In genomic region chr10:68239596-68240150, GRCh38 we compare ENCODE assay signal across 30 cellular contexts. TPM values are rescaled to one million over a fixed set of nuclear protein-coding genes. Genes with fewer than 3 reads are reported as not detected.
DNase-seq lines count a peak whose midpoint lies in the region; ATAC-seq and TF ChIP-seq lines count a peak whose summit lies in the region.
"Had no signal": no experiment of that assay in that cellular context is flagged by ENCODE, and none has a peak within 500 bp of the region (broad histone marks: within the 10 kb centered on the region; RNA-seq: fewer than 3 reads in every experiment).

No MANE protein-coding gene starts in this region.

- H4K20me1 ChIP-seq in KMS-11 (ENCODE audit: insufficient read depth) (no peaks in the 10 kb centered on the region), fibroblast of lung (ENCODE audit: control insufficient read depth, extremely low read depth, insufficient read depth, low read length) (no peaks in the 10 kb centered on the region)
- H4K20me1 ChIP-seq: BLaER1 had no signal

- H3K79me2 ChIP-seq in KMS-11 (ENCODE audit: insufficient read depth, low read depth): no peaks in the 10 kb centered on the region
- H3K79me2 ChIP-seq in fibroblast of lung (ENCODE audit: control insufficient read depth, insufficient read depth, low read length): no peaks in the 10 kb centered on the region
- H3K79me2 ChIP-seq: parathyroid adenoma had no signal

- no peak overlapping the region; the same call in 1 of the 2 replicates for H3K9ac ChIP-seq in KMS-11
- no peak overlapping the region for H3K9ac ChIP-seq in adipocyte (ENCODE audit: low read length)
- H3K9ac ChIP-seq in fibroblast of lung (ENCODE audit: insufficient read depth, low read length): no peak overlapping the region
- H3K9ac ChIP-seq: BLaER1, parathyroid adenoma had no signal

- H2AFZ ChIP-seq in KMS-11 (ENCODE audit: low read depth) (peak overlapping the region; percentile 73), fibroblast of lung (ENCODE audit: low read length) (no peak overlapping the region)
- H2AFZ ChIP-seq: parathyroid adenoma had no signal

- peak overlapping the region; percentile 53 for H3K4me2 ChIP-seq in KMS-11
- no peak overlapping the region for H3K4me2 ChIP-seq in fibroblast of lung (ENCODE audit: extremely low read depth, insufficient read depth, low read length)
- H3K4me2 ChIP-seq: BLaER1 had no signal

- H3K27me3 ChIP-seq in KMS-11 (ENCODE audit: insufficient read depth, low read depth): no peaks in the 10 kb centered on the region
- H3K27me3 ChIP-seq in adipocyte (replicated peaks; ENCODE audit: control insufficient read depth, insufficient read depth, low read length): no peaks in the 10 kb centered on the region
- H3K27me3 ChIP-seq in fibroblast of lung (ENCODE audit: control insufficient read depth, insufficient read depth, low read length): peaks cover 2% of the 10 kb centered on the region
- H3K27me3 ChIP-seq in SJCRH30: no peaks in the 10 kb centered on the region
- H3K27me3 ChIP-seq: BLaER1, right lobe of liver, vagina had no signal

- TF ChIP-seq CTCF in KMS-11 (conservative IDR thresholded peaks at IDR 0.05; ENCODE audit: low read depth, low read length) (no peak), fibroblast of lung (conservative IDR thresholded peaks at IDR 0.05 in 1 of 2, IDR thresholded peaks at IDR 0.05 in 1 of 2; ENCODE audit: low read depth in 1 of 2, low read length in 2 of 2) (no peak)

- peaks cover 16% of the 10 kb centered on the region for H3K4me1 ChIP-seq in KMS-11 (ENCODE audit: low read depth, poor library complexity, severe bottlenecking)
- no peaks in the 10 kb centered on the region for H3K4me1 ChIP-seq in adipocyte (ENCODE audit: control insufficient read depth, insufficient read depth, low read length)
- H3K4me1 ChIP-seq in fibroblast of lung (ENCODE audit: control insufficient read depth, extremely low read depth, insufficient read depth, low read length): no peaks in the 10 kb centered on the region
- no peaks in the 10 kb centered on the region for H3K4me1 ChIP-seq in SJCRH30
- H3K4me1 ChIP-seq: BLaER1, parathyroid adenoma, right lobe of liver, vagina had no signal

- no peak for ATAC-seq in stimulated activated naive CD8-positive, alpha-beta T cell treated with anti-CD3 and anti-CD28 coated beads, Interleukin-15, Interleukin-2, amounts not matched to agents 100 U/mL and 50 U/mL, for 24 hours
- no peak for ATAC-seq in GM21717 (IDR thresholded peaks at IDR 0.05; ENCODE audit: unreplicated experiment)
- ATAC-seq: HCT116, right lobe of liver, Right ventricle myocardium inferior had no signal

- H3K9me3 ChIP-seq in adipocyte (ENCODE audit: control insufficient read depth, low read length) (no peaks in the 10 kb centered on the region), fibroblast of lung (ENCODE audit: control insufficient read depth, insufficient read depth, low read depth, low read length) (no peaks in the 10 kb centered on the region), SJCRH30 (replicated peaks) (no peaks in the 10 kb centered on the region)
- H3K9me3 ChIP-seq: BLaER1, right lobe of liver, thoracic aorta, vagina had no signal

- DNase-seq in ELR (ENCODE audit: low read depth) (peak; percentile 13), adipocyte (ENCODE audit: low read depth) (peak; percentile 30), fibroblast of lung (ENCODE audit: low read depth in 2 of 2) (peak; percentile 21 to 58), SIG-M5 treated with dmso at 0.1 percent for 504 hours (lab: John Stamatoyannopoulos, UW; ENCODE audit: unreplicated experiment) (no peak), SJCRH30 (no peak)
- no peak for DNase-seq in stimulated activated naive CD8-positive, alpha-beta T cell treated with anti-CD3 and anti-CD28 coated beads, Interleukin-15, Interleukin-2, amounts not matched to agents 100 U/mL and 50 U/mL, for 24 hours
- DNase-seq: activated B cell treated with CpG ODN at 0.5 μM for 24 hours; activated CD4-positive, alpha-beta T cell treated with anti-CD3 and anti-CD28 coated beads, Interleukin-2, amount 50 U/mL, for 48 hours; activated CD8-positive, alpha-beta memory T cell treated with anti-CD3 and anti-CD28 coated beads, Interleukin-2, amount 50 U/mL, for 4 hours; activated naive CD8-positive, alpha-beta T cell treated with anti-CD3 and anti-CD28 coated beads for 36 hours; DMS79 treated with DMSO at 0.1 percent for 48 hours; kidney; NCI-H1105; NCI-H2081; NCI-H526 treated with DMSO at 0.1 percent for 48 hours; right lobe of liver; stimulated activated CD4-positive, alpha-beta T cell treated with anti-CD3 and anti-CD28 coated beads, Interleukin-12 subunit alpha, Interleukin-12 subunit beta, amount 100 ng/mL, for 4 hours; stimulated activated CD4-positive, alpha-beta T cell treated with anti-CD3 and anti-CD28 coated beads, Interleukin-4, amount 100 ng/mL, for 4 hours; stimulated activated naive CD4-positive, alpha-beta T cell; SW 1271 had no signal

- no peaks in the 10 kb centered on the region for H3K36me3 ChIP-seq in KMS-11 (ENCODE audit: insufficient read depth)
- no peaks in the 10 kb centered on the region for H3K36me3 ChIP-seq in adipocyte (ENCODE audit: control insufficient read depth, insufficient read depth, low read length, severe bottlenecking)
- H3K36me3 ChIP-seq in fibroblast of lung (ENCODE audit: control insufficient read depth, insufficient read depth, low read length): no peaks in the 10 kb centered on the region
- no peaks in the 10 kb centered on the region for H3K36me3 ChIP-seq in SJCRH30
- H3K36me3 ChIP-seq: BLaER1, right lobe of liver, thoracic aorta, vagina had no signal

- no peak overlapping the region for H3K4me3 ChIP-seq in KMS-11 (IDR thresholded peaks at IDR 0.05; ENCODE audit: insufficient read depth, low read depth, low read length)
- H3K4me3 ChIP-seq in adipocyte (ENCODE audit: low read length): no peak overlapping the region
- H3K4me3 ChIP-seq in fibroblast of lung (replicated peaks in 1 of 4; ENCODE audit: control extremely low read depth in 1 of 4, insufficient read depth in 1 of 4, low read depth in 3 of 4, low read length in 4 of 4): no peak overlapping the region
- H3K4me3 ChIP-seq in SJCRH30: no peak overlapping the region
- H3K4me3 ChIP-seq: BLaER1, coronary artery, right lobe of liver, thoracic aorta, vagina had no signal

- peak overlapping the region; percentile 47; the same call in 1 of the 2 replicates for H3K27ac ChIP-seq in KMS-11
- no peak overlapping the region for H3K27ac ChIP-seq in fibroblast of lung (ENCODE audit: insufficient read depth, low read length)
- no peak overlapping the region for H3K27ac ChIP-seq in SJCRH30
- H3K27ac ChIP-seq: BLaER1, coronary artery, parathyroid adenoma, right lobe of liver, thoracic aorta, vagina had no signal

RNA-seq across cellular contexts. Expression of gene ATOH7, which starts 7.8 kb away (rescaled TPM):
- total RNA-seq in fibroblast of lung: under 0.01 TPM in 1 of 2 replicates, not detected in the other
- 0.08 TPM in 1 of 2 replicates, not detected in the other for polyA plus RNA-seq in fibroblast of lung
- not detected in 2 replicates for polyA plus RNA-seq in fibroblast of lung (2012)
- polyA minus RNA-seq in fibroblast of lung (ENCODE audit: low replicate concordance): not detected in 2 replicates
- total RNA-seq in SJCRH30 (2014; rRNA removed; shearing (Covaris generic)): 0.13 TPM in 1 of 2 replicates, not detected in the other
- total RNA-seq: activated B cell treated with CpG ODN at 0.5 μM for 24 hours; activated naive CD8-positive, alpha-beta T cell treated with anti-CD3 and anti-CD28 coated beads for 36 hours; mononuclear cell; Right ventricle myocardium inferior; thoracic aorta; vagina had no signal

Comparison
In these comparisons a context has a peak if more than half of its experiments do, and no peak if none do; other contexts are left out.
1. DNase-seq: peak in ELR (single experiment), adipocyte (single experiment) and fibroblast of lung (2 of 2); none in SIG-M5 treated with dmso at 0.1 percent for 504 hours (single experiment), stimulated activated naive CD8-positive, alpha-beta T cell treated with anti-CD3 and anti-CD28 coated beads, Interleukin-15, Interleukin-2, amounts not matched to agents 100 U/mL and 50 U/mL, for 24 hours (single experiment) and SJCRH30 (0 of 2).